Comparison of ENCODE assay signal across 1 cellular context in the genomic region with DNA sequence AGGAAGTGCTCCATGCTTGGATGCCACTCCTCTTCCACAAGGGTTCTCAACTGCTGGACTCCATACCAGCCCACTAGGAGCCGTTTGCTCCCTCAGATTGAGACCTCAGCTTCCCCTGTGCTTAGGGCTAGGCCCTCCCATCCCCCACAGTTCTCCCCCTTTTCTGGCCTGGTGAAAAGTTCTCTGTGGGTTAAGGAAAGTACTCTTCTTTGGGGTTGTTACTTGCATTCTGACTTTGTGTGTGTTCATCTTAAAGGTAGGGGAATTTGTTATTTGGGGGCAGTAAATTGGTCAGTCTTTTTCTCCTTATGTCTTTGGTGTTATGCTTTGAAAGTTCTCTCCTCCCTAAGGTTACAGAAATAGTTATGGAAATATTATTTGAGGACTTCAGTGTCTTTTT.
TF ChIP-seq lines count a peak whose summit lies in the region.

No MANE protein-coding gene starts in this region.

TF ChIP-seq in H1, 55 proteins besides CTCF, POLR2A, EP300 and RAD21:
- TF ChIP-seq GABPA (IDR thresholded peaks at IDR 0.05; ENCODE audit: borderline replicate concordance, insufficient read depth, low read length) (no peak), E2F6 (IDR thresholded peaks at IDR 0.05) (no peak), POU5F1 (IDR thresholded peaks at IDR 0.05; ENCODE audit: low read depth, low read length) (no peak), RFX5 (IDR thresholded peaks at IDR 0.05; ENCODE audit: borderline replicate concordance, low read depth, low read length) (no peak), FOSL1 (IDR thresholded peaks at IDR 0.05; ENCODE audit: insufficient read depth, low read depth, low read length) (no peak), TCF12 (IDR thresholded peaks at IDR 0.05; ENCODE audit: low read depth, low read length) (no peak), CBX5 (IDR thresholded peaks at IDR 0.05; ENCODE audit: low read depth, low read length) (no peak), BRCA1 (IDR thresholded peaks at IDR 0.05; ENCODE audit: low read depth, low read length) (no peak), SUZ12 (IDR thresholded peaks at IDR 0.05; ENCODE audit: low read length) (no peak), JUND (IDR thresholded peaks at IDR 0.05; ENCODE audit: low read length) (no peak)
- TF ChIP-seq, protein P1, sequence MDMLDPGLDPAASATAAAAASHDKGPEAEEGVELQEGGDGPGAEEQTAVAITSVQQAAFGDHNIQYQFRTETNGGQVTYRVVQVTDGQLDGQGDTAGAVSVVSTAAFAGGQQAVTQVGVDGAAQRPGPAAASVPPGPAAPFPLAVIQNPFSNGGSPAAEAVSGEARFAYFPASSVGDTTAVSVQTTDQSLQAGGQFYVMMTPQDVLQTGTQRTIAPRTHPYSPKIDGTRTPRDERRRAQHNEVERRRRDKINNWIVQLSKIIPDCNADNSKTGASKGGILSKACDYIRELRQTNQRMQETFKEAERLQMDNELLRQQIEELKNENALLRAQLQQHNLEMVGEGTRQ (IDR thresholded peaks at IDR 0.05; ENCODE audit: low read length) = no peak
- TF ChIP-seq, protein P2, sequence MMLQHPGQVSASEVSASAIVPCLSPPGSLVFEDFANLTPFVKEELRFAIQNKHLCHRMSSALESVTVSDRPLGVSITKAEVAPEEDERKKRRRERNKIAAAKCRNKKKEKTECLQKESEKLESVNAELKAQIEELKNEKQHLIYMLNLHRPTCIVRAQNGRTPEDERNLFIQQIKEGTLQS (IDR thresholded peaks at IDR 0.05; ENCODE audit: insufficient read depth, low read depth, low read length) = no peak
